ENCODE assay signal across 16 cellular contexts in genomic region chr16:49695782-49696413, GRCh38.
"Had no signal": no experiment of that assay in that cellular context is flagged by ENCODE, and none has a peak within 500 bp of the region (broad histone marks: within the 10 kb centered on the region; RNA-seq: fewer than 3 reads in every experiment).

No MANE protein-coding gene starts in this region.

- H3K27me3 ChIP-seq: breast epithelium, gastroesophageal sphincter, ovary had no signal

- H3K4me1 ChIP-seq: breast epithelium had no signal

- H3K4me1 Mint-ChIP-seq: activated naive CD8-positive, alpha-beta T cell treated with anti-CD3 and anti-CD28 coated beads, Interleukin-2, amount 50 U/mL, for 24 hours; activated T-helper 17 cell treated with anti-CD3 and anti-CD28 coated beads, Interleukin-2, amount 50 U/mL, for 72 hours; stimulated activated effector memory CD8-positive, alpha-beta T cell treated with anti-CD3 and anti-CD28 coated beads, Interleukin-12 subunit alpha, Interleukin-12 subunit beta, amount 100 ng/mL, for 72 hours had no signal

- H3K9me3 ChIP-seq: breast epithelium, gastroesophageal sphincter, left ventricle myocardium inferior, ovary had no signal

- DNase-seq: activated CD4-positive, alpha-beta T cell treated with anti-CD3 and anti-CD28 coated beads, Interleukin-2, amount 50 U/mL, for 4 hours; activated CD4-positive, CD25-positive, alpha-beta regulatory T cell treated with anti-CD3 and anti-CD28 coated beads, Interleukin-2, amount 50 U/mL, for 72 hours; activated naive CD4-positive, alpha-beta T cell treated with Interleukin-2 at 50 U/mL for 16 hours; activated naive CD8-positive, alpha-beta T cell treated with anti-CD3 and anti-CD28 coated beads, Interleukin-2, amount 50 U/mL, for 24 hours; aorta; cerebellar nuclear complex; dermis blood vessel endothelial cell; erythroblast; left ventricle myocardium inferior had no signal

- H3K4me3 ChIP-seq: breast epithelium, gastroesophageal sphincter, left ventricle myocardium inferior, ovary had no signal

- H3K27ac Mint-ChIP-seq: activated naive CD8-positive, alpha-beta T cell treated with anti-CD3 and anti-CD28 coated beads, Interleukin-2, amount 50 U/mL, for 24 hours; activated T-helper 17 cell treated with anti-CD3 and anti-CD28 coated beads, Interleukin-2, amount 50 U/mL, for 72 hours; natural killer cell treated with Interleukin-12 subunit alpha and Interleukin-12 subunit beta and Interleukin-15 and Interleukin-18, amount 100 ng/mL, for 72 hours; stimulated activated effector memory CD8-positive, alpha-beta T cell treated with anti-CD3 and anti-CD28 coated beads, Interleukin-12 subunit alpha, Interleukin-12 subunit beta, amount 100 ng/mL, for 72 hours; T-helper 2 cell treated with Interferon-gamma antibody and Interleukin-4, amounts not matched to agents 5 μg/mL and 100 μg/mL, for 36 hours had no signal

- H3K9me3 Mint-ChIP-seq: activated naive CD8-positive, alpha-beta T cell treated with anti-CD3 and anti-CD28 coated beads, Interleukin-2, amount 50 U/mL, for 24 hours; activated T-helper 17 cell treated with anti-CD3 and anti-CD28 coated beads, Interleukin-2, amount 50 U/mL, for 72 hours; natural killer cell treated with Interleukin-12 subunit alpha and Interleukin-12 subunit beta and Interleukin-15 and Interleukin-18, amount 100 ng/mL, for 72 hours; stimulated activated effector memory CD8-positive, alpha-beta T cell treated with anti-CD3 and anti-CD28 coated beads, Interleukin-12 subunit alpha, Interleukin-12 subunit beta, amount 100 ng/mL, for 72 hours; T-helper 2 cell treated with Interferon-gamma antibody and Interleukin-4, amounts not matched to agents 5 μg/mL and 100 μg/mL, for 36 hours had no signal

- H3K27ac ChIP-seq: breast epithelium, gastroesophageal sphincter, left ventricle myocardium inferior, ovary had no signal

- H3K36me3 Mint-ChIP-seq: natural killer cell treated with Interleukin-12 subunit alpha and Interleukin-12 subunit beta and Interleukin-15 and Interleukin-18, amount 100 ng/mL, for 72 hours; stimulated activated effector memory CD8-positive, alpha-beta T cell treated with anti-CD3 and anti-CD28 coated beads, Interleukin-12 subunit alpha, Interleukin-12 subunit beta, amount 100 ng/mL, for 72 hours had no signal

- ATAC-seq: activated naive CD8-positive, alpha-beta T cell treated with anti-CD3 and anti-CD28 coated beads, Interleukin-2, amount 50 U/mL, for 24 hours; activated T-helper 17 cell treated with anti-CD3 and anti-CD28 coated beads, Interleukin-2, amount 50 U/mL, for 72 hours; gastroesophageal sphincter; natural killer cell treated with Interleukin-12 subunit alpha and Interleukin-12 subunit beta and Interleukin-15 and Interleukin-18, amount 100 ng/mL, for 72 hours; stimulated activated effector memory CD8-positive, alpha-beta T cell treated with anti-CD3 and anti-CD28 coated beads, Interleukin-12 subunit alpha, Interleukin-12 subunit beta, amount 100 ng/mL, for 72 hours had no signal

- H3K4me3 Mint-ChIP-seq: activated naive CD8-positive, alpha-beta T cell treated with anti-CD3 and anti-CD28 coated beads, Interleukin-2, amount 50 U/mL, for 24 hours; activated T-helper 17 cell treated with anti-CD3 and anti-CD28 coated beads, Interleukin-2, amount 50 U/mL, for 72 hours; natural killer cell treated with Interleukin-12 subunit alpha and Interleukin-12 subunit beta and Interleukin-15 and Interleukin-18, amount 100 ng/mL, for 72 hours; stimulated activated effector memory CD8-positive, alpha-beta T cell treated with anti-CD3 and anti-CD28 coated beads, Interleukin-12 subunit alpha, Interleukin-12 subunit beta, amount 100 ng/mL, for 72 hours; T-helper 2 cell treated with Interferon-gamma antibody and Interleukin-4, amounts not matched to agents 5 μg/mL and 100 μg/mL, for 36 hours had no signal

- H3K36me3 ChIP-seq: breast epithelium, gastroesophageal sphincter, left ventricle myocardium inferior, ovary had no signal
